1 cellular context compared by ENCODE assay signal in the genomic region with DNA sequence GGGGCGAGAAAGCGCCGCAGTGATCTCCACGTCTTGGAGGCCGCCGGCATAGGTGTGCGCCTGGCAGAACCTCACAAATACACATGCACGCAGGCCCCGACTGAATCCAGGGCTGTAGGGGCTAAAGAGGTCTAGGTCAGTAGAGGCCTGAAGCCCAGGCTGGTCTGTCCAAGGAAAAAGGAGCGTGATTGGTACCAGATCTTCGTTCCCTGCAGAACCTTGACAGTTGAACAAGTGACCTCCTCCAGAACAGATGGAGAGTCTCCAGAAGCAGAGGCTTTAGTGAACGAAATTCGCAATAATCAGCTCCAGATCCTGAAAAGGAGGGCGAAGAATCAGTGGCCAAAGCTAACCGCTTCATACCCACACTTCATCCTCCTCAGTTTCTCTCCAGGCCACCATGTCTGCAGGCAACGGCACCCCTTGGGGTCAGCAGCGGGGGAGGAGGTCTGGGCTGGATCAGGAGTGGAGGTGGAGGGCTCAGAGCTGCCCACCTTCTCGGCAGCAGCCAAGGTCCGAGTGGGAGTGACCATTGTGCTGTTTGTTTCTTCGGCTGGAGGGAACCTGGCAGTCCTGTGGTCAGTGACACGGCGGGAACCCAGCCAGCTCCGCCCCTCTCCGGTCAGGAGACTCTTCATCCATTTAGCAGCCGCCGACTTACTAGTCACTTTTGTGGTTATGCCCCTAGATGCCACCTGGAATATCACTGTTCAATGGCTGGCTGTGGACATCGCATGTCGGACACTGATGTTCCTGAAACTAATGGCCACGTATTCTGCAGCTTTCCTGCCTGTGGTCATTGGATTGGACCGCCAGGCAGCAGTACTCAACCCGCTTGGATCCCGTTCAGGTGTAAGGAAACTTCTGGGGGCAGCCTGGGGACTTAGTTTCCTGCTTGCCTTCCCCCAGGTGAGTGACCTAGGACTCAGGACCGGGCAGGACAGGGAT.
TF ChIP-seq lines count a peak whose summit lies in the region.

No MANE protein-coding gene starts in this region.

TF ChIP-seq in HepG2, 621 proteins besides CTCF, POLR2A, EP300 and RAD21 (continued from another document and continues in another):
- TF ChIP-seq, protein P1, sequence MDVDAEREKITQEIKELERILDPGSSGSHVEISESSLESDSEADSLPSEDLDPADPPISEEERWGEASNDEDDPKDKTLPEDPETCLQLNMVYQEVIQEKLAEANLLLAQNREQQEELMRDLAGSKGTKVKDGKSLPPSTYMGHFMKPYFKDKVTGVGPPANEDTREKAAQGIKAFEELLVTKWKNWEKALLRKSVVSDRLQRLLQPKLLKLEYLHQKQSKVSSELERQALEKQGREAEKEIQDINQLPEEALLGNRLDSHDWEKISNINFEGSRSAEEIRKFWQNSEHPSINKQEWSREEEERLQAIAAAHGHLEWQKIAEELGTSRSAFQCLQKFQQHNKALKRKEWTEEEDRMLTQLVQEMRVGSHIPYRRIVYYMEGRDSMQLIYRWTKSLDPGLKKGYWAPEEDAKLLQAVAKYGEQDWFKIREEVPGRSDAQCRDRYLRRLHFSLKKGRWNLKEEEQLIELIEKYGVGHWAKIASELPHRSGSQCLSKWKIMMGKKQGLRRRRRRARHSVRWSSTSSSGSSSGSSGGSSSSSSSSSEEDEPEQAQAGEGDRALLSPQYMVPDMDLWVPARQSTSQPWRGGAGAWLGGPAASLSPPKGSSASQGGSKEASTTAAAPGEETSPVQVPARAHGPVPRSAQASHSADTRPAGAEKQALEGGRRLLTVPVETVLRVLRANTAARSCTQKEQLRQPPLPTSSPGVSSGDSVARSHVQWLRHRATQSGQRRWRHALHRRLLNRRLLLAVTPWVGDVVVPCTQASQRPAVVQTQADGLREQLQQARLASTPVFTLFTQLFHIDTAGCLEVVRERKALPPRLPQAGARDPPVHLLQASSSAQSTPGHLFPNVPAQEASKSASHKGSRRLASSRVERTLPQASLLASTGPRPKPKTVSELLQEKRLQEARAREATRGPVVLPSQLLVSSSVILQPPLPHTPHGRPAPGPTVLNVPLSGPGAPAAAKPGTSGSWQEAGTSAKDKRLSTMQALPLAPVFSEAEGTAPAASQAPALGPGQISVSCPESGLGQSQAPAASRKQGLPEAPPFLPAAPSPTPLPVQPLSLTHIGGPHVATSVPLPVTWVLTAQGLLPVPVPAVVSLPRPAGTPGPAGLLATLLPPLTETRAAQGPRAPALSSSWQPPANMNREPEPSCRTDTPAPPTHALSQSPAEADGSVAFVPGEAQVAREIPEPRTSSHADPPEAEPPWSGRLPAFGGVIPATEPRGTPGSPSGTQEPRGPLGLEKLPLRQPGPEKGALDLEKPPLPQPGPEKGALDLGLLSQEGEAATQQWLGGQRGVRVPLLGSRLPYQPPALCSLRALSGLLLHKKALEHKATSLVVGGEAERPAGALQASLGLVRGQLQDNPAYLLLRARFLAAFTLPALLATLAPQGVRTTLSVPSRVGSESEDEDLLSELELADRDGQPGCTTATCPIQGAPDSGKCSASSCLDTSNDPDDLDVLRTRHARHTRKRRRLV (CRISPR knock-in tag; IDR thresholded peaks at IDR 0.05), result no peak
- TF ChIP-seq NR2F6 (IDR thresholded peaks at IDR 0.05) (no peak), NR2F6 (CRISPR knock-in tag; IDR thresholded peaks at IDR 0.05) (peak; percentile 6; the same call in 1 of the 2 replicates), ZNF234 (CRISPR knock-in tag; conservative IDR thresholded peaks at IDR 0.05) (no peak), MXD4 (CRISPR knock-in tag; IDR thresholded peaks at IDR 0.05) (no peak), SAP130 (CRISPR knock-in tag; IDR thresholded peaks at IDR 0.05; ENCODE audit: low read depth) (peak; percentile 35), ZNF724P (CRISPR knock-in tag; IDR thresholded peaks at IDR 0.05; ENCODE audit: borderline replicate concordance) (0 out of 2 replicates have a peak, but pooled peaks have one; percentile 35), ATAD3A (CRISPR knock-in tag; IDR thresholded peaks at IDR 0.05) (no peak), MAZ (IDR thresholded peaks at IDR 0.05; ENCODE audit: borderline replicate concordance, low read depth, low read length) (no peak), MAZ (CRISPR knock-in tag; IDR thresholded peaks at IDR 0.05; ENCODE audit: low read depth) (no peak), ELF3 (CRISPR knock-in tag; IDR thresholded peaks at IDR 0.05) (no peak), E2F5 (CRISPR knock-in tag; conservative IDR thresholded peaks at IDR 0.05) (0 out of 2 replicates have a peak, but pooled peaks have one; percentile 36), E2F1 (CRISPR knock-in tag; IDR thresholded peaks at IDR 0.05) (no peak), ZFP36L2 (CRISPR knock-in tag; IDR thresholded peaks at IDR 0.05) (no peak), KMT2B (CRISPR knock-in tag; IDR thresholded peaks at IDR 0.05) (no peak), ZMYM3 (CRISPR knock-in tag; IDR thresholded peaks at IDR 0.05) (peak; percentile 14; the same call in 1 of the 2 replicates), ZNF687 (CRISPR knock-in tag; IDR thresholded peaks at IDR 0.05) (peak; percentile 37; the same call in 1 of the 2 replicates), FOXA1 (IDR thresholded peaks at IDR 0.05) (no peak), FOXA1 (CRISPR knock-in tag; IDR thresholded peaks at IDR 0.05) (no peak), SATB2 (CRISPR knock-in tag; IDR thresholded peaks at IDR 0.05) (no peak), KDM3A (CRISPR knock-in tag; IDR thresholded peaks at IDR 0.05; ENCODE audit: low read depth) (0 out of 2 replicates have a peak, but pooled peaks have one; percentile 18), SSRP1 (CRISPR knock-in tag; IDR thresholded peaks at IDR 0.05) (0 out of 2 replicates have a peak, but pooled peaks have one; percentile 15), MAX (IDR thresholded peaks at IDR 0.05) (peak; percentile 11; the same call in 1 of the 2 replicates), NBN (conservative IDR thresholded peaks at IDR 0.05) (no peak), ZNF256 (CRISPR knock-in tag; conservative IDR thresholded peaks at IDR 0.05) (no peak), HMGXB3 (CRISPR knock-in tag; IDR thresholded peaks at IDR 0.05; ENCODE audit: borderline replicate concordance) (no peak), KAT7 (CRISPR knock-in tag; IDR thresholded peaks at IDR 0.05; ENCODE audit: borderline replicate concordance) (0 out of 2 replicates have a peak, but pooled peaks have one; percentile 6), ZNF354B (CRISPR knock-in tag; IDR thresholded peaks at IDR 0.05) (no peak), RNF2 (conservative IDR thresholded peaks at IDR 0.05; ENCODE audit: low read depth) (no peak), SIN3A (IDR thresholded peaks at IDR 0.05; ENCODE audit: borderline replicate concordance, low read depth, low read length) (0 out of 2 replicates have a peak, but pooled peaks have one; percentile 25), ZNF350 (CRISPR knock-in tag; IDR thresholded peaks at IDR 0.05; ENCODE audit: borderline replicate concordance, low read depth) (no peak)
- TF ChIP-seq, protein P2, sequence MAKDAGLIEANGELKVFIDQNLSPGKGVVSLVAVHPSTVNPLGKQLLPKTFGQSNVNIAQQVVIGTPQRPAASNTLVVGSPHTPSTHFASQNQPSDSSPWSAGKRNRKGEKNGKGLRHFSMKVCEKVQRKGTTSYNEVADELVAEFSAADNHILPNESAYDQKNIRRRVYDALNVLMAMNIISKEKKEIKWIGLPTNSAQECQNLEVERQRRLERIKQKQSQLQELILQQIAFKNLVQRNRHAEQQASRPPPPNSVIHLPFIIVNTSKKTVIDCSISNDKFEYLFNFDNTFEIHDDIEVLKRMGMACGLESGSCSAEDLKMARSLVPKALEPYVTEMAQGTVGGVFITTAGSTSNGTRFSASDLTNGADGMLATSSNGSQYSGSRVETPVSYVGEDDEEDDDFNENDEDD (CRISPR knock-in tag; IDR thresholded peaks at IDR 0.05; ENCODE audit: borderline replicate concordance), result peak; percentile 65; the same call in 1 of the 2 replicates
- TF ChIP-seq, protein P3, sequence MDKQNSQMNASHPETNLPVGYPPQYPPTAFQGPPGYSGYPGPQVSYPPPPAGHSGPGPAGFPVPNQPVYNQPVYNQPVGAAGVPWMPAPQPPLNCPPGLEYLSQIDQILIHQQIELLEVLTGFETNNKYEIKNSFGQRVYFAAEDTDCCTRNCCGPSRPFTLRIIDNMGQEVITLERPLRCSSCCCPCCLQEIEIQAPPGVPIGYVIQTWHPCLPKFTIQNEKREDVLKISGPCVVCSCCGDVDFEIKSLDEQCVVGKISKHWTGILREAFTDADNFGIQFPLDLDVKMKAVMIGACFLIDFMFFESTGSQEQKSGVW (CRISPR knock-in tag; IDR thresholded peaks at IDR 0.05; ENCODE audit: borderline replicate concordance), result 0 out of 2 replicates have a peak, but pooled peaks have one; percentile 10
- TF ChIP-seq, protein P4, sequence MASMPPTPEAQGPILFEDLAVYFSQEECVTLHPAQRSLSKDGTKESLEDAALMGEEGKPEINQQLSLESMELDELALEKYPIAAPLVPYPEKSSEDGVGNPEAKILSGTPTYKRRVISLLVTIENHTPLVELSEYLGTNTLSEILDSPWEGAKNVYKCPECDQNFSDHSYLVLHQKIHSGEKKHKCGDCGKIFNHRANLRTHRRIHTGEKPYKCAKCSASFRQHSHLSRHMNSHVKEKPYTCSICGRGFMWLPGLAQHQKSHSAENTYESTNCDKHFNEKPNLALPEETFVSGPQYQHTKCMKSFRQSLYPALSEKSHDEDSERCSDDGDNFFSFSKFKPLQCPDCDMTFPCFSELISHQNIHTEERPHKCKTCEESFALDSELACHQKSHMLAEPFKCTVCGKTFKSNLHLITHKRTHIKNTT (CRISPR knock-in tag; IDR thresholded peaks at IDR 0.05), result no peak
